In the genomic region with DNA sequence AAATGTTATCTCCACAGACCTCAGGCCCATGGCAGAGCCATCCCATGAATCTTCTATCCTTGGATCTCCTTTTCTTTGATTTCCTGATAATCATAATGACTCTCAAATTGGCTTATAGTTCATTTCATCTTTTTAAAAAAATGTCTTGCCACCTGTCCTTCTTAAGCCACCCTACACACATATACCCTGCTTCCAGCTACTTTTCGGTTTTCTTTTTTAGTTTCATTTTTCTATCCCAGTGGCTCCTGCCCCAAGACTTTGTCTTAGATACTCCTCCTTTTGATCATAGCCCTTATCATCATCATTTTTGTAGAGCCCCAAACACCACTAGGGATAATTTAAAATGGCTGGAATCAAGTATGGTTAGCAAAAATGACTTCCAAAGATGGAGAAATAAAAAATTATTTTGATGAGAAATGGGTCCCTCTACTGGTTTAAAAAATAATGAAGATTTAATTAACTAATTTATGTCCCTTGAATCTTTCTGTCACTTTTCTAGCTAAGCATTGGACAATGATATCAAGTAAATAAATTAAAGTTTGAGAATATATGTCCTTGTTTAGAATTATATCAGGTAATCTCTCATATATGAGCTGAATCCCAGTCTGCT, we compare ENCODE assay signal across 14 cellular contexts.
DNase-seq lines count a peak whose midpoint lies in the region; ATAC-seq and TF ChIP-seq lines count a peak whose summit lies in the region.
"Had no signal": no experiment of that assay in that cellular context is flagged by ENCODE, and none has a peak within 500 bp of the region (broad histone marks: within the 10 kb centered on the region; RNA-seq: fewer than 3 reads in every experiment).

No MANE protein-coding gene starts in this region.

- CTCF ChIA-PET in activated CD4-positive, alpha-beta T cell treated with anti-CD3 and anti-CD28 coated beads, Interleukin-2, amount 10 ng/mL, durations not matched to agents 7 days and 5 days (lab: Charles Lee), result interaction anchor here (0.6 kb wide), 1 partner anchor 91 kb away, joined by 3 read pairs; no protein-coding TSS in a partner anchor

- H3K4me3 Mint-ChIP-seq in activated CD4-positive, alpha-beta T cell treated with anti-CD3 and anti-CD28 coated beads, Interleukin-2, amount 10 ng/mL, durations not matched to agents 7 days and 5 days, result no peak overlapping the region

- DNase-seq in AG08395 (ENCODE audit: low spot score), result peak; percentile 2
- DNase-seq in HT-29 (ENCODE audit: low spot score), result peak; percentile 26
- DNase-seq in RWPE2 (ENCODE audit: low spot score), result no peak
- no peak for DNase-seq in kidney epithelial cell (ENCODE audit: low read depth)
- no peak for DNase-seq in activated CD4-positive, alpha-beta T cell treated with anti-CD3 and anti-CD28 coated beads, Interleukin-2, amount 10 ng/mL, durations not matched to agents 7 days and 5 days
- no peak for DNase-seq in DMS153 treated with DMSO at 0.1 percent for 48 hours (lab: John Stamatoyannopoulos, UW; ENCODE audit: unreplicated experiment)
- DNase-seq: MG63, RPMI8226, tibial artery had no signal

- POLR2A ChIA-PET in activated CD4-positive, alpha-beta T cell treated with anti-CD3 and anti-CD28 coated beads, Interleukin-2, amount 10 ng/mL, durations not matched to agents 7 days and 5 days (lab: Charles Lee), result no interaction called here

- ATAC-seq in RWPE2 (ENCODE audit: low read depth), result no peak
- no peak for ATAC-seq in HG02763 (IDR thresholded peaks at IDR 0.05; ENCODE audit: unreplicated experiment)
- no peak for ATAC-seq in HG03196 (IDR thresholded peaks at IDR 0.05; ENCODE audit: unreplicated experiment)
- ATAC-seq: activated naive CD4-positive, alpha-beta T cell treated with anti-CD3 and anti-CD28 coated beads, Interleukin-2, amount 50 U/mL, for 72 hours had no signal

- no peak overlapping the region for H3K27ac Mint-ChIP-seq in activated CD4-positive, alpha-beta T cell treated with anti-CD3 and anti-CD28 coated beads, Interleukin-2, amount 10 ng/mL, durations not matched to agents 7 days and 5 days
- H3K27ac Mint-ChIP-seq: activated naive CD4-positive, alpha-beta T cell treated with anti-CD3 and anti-CD28 coated beads, Interleukin-2, amount 50 U/mL, for 72 hours had no signal

- H3K36me3 ChIP-seq in RWPE2 (ENCODE audit: low read depth) (no peaks in the 10 kb centered on the region), kidney epithelial cell (ENCODE audit: control insufficient read depth, insufficient read depth, low read length) (no peaks in the 10 kb centered on the region)
- H3K36me3 ChIP-seq: MG63, tibial artery had no signal

- no peaks in the 10 kb centered on the region for H3K36me3 Mint-ChIP-seq in activated CD4-positive, alpha-beta T cell treated with anti-CD3 and anti-CD28 coated beads, Interleukin-2, amount 10 ng/mL, durations not matched to agents 7 days and 5 days (ENCODE audit: low read depth)
- H3K36me3 Mint-ChIP-seq: activated naive CD4-positive, alpha-beta T cell treated with anti-CD3 and anti-CD28 coated beads, Interleukin-2, amount 50 U/mL, for 72 hours had no signal

- no peaks in the 10 kb centered on the region for H3K4me1 ChIP-seq in RWPE2 (ENCODE audit: insufficient read depth, poor library complexity, severe bottlenecking)
- H3K4me1 ChIP-seq: parathyroid adenoma, tibial artery had no signal

- no peaks in the 10 kb centered on the region for H3K27me3 Mint-ChIP-seq in activated CD4-positive, alpha-beta T cell treated with anti-CD3 and anti-CD28 coated beads, Interleukin-2, amount 10 ng/mL, durations not matched to agents 7 days and 5 days

- H3K27ac ChIP-seq in RWPE2 (ENCODE audit: poor library complexity, severe bottlenecking), result no peak overlapping the region
- H3K27ac ChIP-seq: epithelial cell of prostate, parathyroid adenoma, tibial artery had no signal

- no peaks in the 10 kb centered on the region for H3K9me3 ChIP-seq in RWPE2 (ENCODE audit: severe bottlenecking)
- H3K9me3 ChIP-seq: MG63, tibial artery had no signal

- no peaks in the 10 kb centered on the region for H3K4me1 Mint-ChIP-seq in activated CD4-positive, alpha-beta T cell treated with anti-CD3 and anti-CD28 coated beads, Interleukin-2, amount 10 ng/mL, durations not matched to agents 7 days and 5 days

- no peaks in the 10 kb centered on the region for H3K9me3 Mint-ChIP-seq in activated CD4-positive, alpha-beta T cell treated with anti-CD3 and anti-CD28 coated beads, Interleukin-2, amount 10 ng/mL, durations not matched to agents 7 days and 5 days
- H3K9me3 Mint-ChIP-seq: activated naive CD4-positive, alpha-beta T cell treated with anti-CD3 and anti-CD28 coated beads, Interleukin-2, amount 50 U/mL, for 72 hours had no signal

- H3K4me3 ChIP-seq in RWPE2 (ENCODE audit: severe bottlenecking), result no peak overlapping the region
- no peak overlapping the region for H3K4me3 ChIP-seq in kidney epithelial cell (ENCODE audit: low read depth, low read length)
- H3K4me3 ChIP-seq: MG63, tibial artery had no signal

- peaks cover 3% of the 10 kb centered on the region for H3K27me3 ChIP-seq in RWPE2 (ENCODE audit: insufficient read depth, poor library complexity, severe bottlenecking)
- no peaks in the 10 kb centered on the region for H3K27me3 ChIP-seq in kidney epithelial cell (ENCODE audit: control insufficient read depth, insufficient read depth, low read length)
- H3K27me3 ChIP-seq: MG63 had no signal

- TF ChIP-seq CTCF in RWPE2 (IDR thresholded peaks at IDR 0.05; ENCODE audit: poor library complexity, severe bottlenecking), result peak; percentile 45
- peak; percentile 6 for TF ChIP-seq CTCF in kidney epithelial cell (IDR thresholded peaks at IDR 0.05; ENCODE audit: insufficient read depth, low read length, poor library complexity, severe bottlenecking)

Comparison
In these comparisons a context has a peak if more than half of its experiments do, and no peak if none do; other contexts are left out.
1. DNase-seq: peak in AG08395 (single experiment) and HT-29 (single experiment); none in RWPE2 (single experiment), kidney epithelial cell (single experiment), activated CD4-positive, alpha-beta T cell treated with anti-CD3 and anti-CD28 coated beads, Interleukin-2, amount 10 ng/mL, durations not matched to agents 7 days and 5 days (single experiment) and DMS153 treated with DMSO at 0.1 percent for 48 hours (single experiment).